22 cellular contexts compared by ENCODE assay signal in genomic region chr15:86540840-86541467, GRCh38.
"Had no signal": no experiment of that assay in that cellular context is flagged by ENCODE, and none has a peak within 500 bp of the region (broad histone marks: within the 10 kb centered on the region; RNA-seq: fewer than 3 reads in every experiment).

No MANE protein-coding gene starts in this region.

- ATAC-seq: activated naive CD4-positive, alpha-beta T cell treated with anti-CD3 and anti-CD28 coated beads, Interleukin-2, amount 50 U/mL, for 72 hours; activated naive CD8-positive, alpha-beta T cell treated with anti-CD3 and anti-CD28 coated beads, Interleukin-2, amount 50 U/mL, for 24 hours; activated T-cell treated with anti-CD3 and anti-CD28 coated beads, Interleukin-2, amount 50 U/mL, for 4 hours; body of pancreas; PC-3; T-helper 17 cell had no signal

- H3K27ac ChIP-seq: ascending aorta, body of pancreas had no signal

- H3K36me3 ChIP-seq: ascending aorta had no signal

- H3K4me1 Mint-ChIP-seq: activated B cell treated with CpG ODN at 0.5 μM for 24 hours; activated CD4-positive, alpha-beta T cell treated with anti-CD3 and anti-CD28 coated beads, Interleukin-2, amount 10 ng/mL, durations not matched to agents 24 days and 14 days; activated naive CD8-positive, alpha-beta T cell treated with anti-CD3 and anti-CD28 coated beads, Interleukin-2, amount 50 U/mL, for 24 hours; T-helper 17 cell had no signal

- DNase-seq: activated B cell treated with CpG ODN at 0.5 μM for 24 hours; activated CD4-positive, alpha-beta T cell treated with anti-CD3 and anti-CD28 coated beads for 1 hour; activated CD4-positive, alpha-beta T cell treated with anti-CD3 and anti-CD28 coated beads, Interleukin-2, amount 10 ng/mL, durations not matched to agents 24 days and 14 days; activated CD4-positive, alpha-beta T cell treated with anti-CD3 and anti-CD28 coated beads, Interleukin-2, amount 50 U/mL, for 48 hours; activated effector memory CD4-positive, alpha-beta T cell treated with anti-CD3 and anti-CD28 coated beads, Interleukin-2, amount 50 U/mL, for 16 hours; activated naive CD4-positive, alpha-beta T cell treated with Interleukin-2 at 50 U/mL for 16 hours; activated naive CD8-positive, alpha-beta T cell treated with anti-CD3 and anti-CD28 coated beads, Interleukin-2, amount 50 U/mL, for 24 hours; activated T-cell treated with anti-CD3 and anti-CD28 coated beads, Interleukin-2, amount 50 U/mL, for 4 hours; amniotic stem cell; body of pancreas; MM.1S; NCI-H146; NCI-H187 treated with DMSO at 0.1 percent for 48 hours; NCI-H2081 treated with DMSO at 0.1 percent for 48 hours; NCI-H2227 treated with DMSO at 0.1 percent for 48 hours; NCI-H446 treated with DMSO at 0.1 percent for 48 hours; PC-3; SIG-M5; T-helper 17 cell; T-helper 9 cell had no signal

- H3K27ac Mint-ChIP-seq: activated B cell treated with CpG ODN at 0.5 μM for 24 hours; activated CD4-positive, alpha-beta T cell treated with anti-CD3 and anti-CD28 coated beads, Interleukin-2, amount 10 ng/mL, durations not matched to agents 24 days and 14 days; activated naive CD8-positive, alpha-beta T cell treated with anti-CD3 and anti-CD28 coated beads, Interleukin-2, amount 50 U/mL, for 24 hours; T-helper 17 cell had no signal

- H3K4me3 Mint-ChIP-seq: activated B cell treated with CpG ODN at 0.5 μM for 24 hours; activated CD4-positive, alpha-beta T cell treated with anti-CD3 and anti-CD28 coated beads, Interleukin-2, amount 10 ng/mL, durations not matched to agents 24 days and 14 days; activated naive CD8-positive, alpha-beta T cell treated with anti-CD3 and anti-CD28 coated beads, Interleukin-2, amount 50 U/mL, for 24 hours; activated T-cell treated with anti-CD3 and anti-CD28 coated beads, Interleukin-2, amount 50 U/mL, for 4 hours; T-helper 17 cell had no signal

- H3K9me3 ChIP-seq: ascending aorta, body of pancreas had no signal

- H3K4me3 ChIP-seq: ascending aorta, body of pancreas had no signal

- H3K27me3 Mint-ChIP-seq: activated B cell treated with CpG ODN at 0.5 μM for 24 hours; activated CD4-positive, alpha-beta T cell treated with anti-CD3 and anti-CD28 coated beads, Interleukin-2, amount 10 ng/mL, durations not matched to agents 24 days and 14 days; T-helper 17 cell had no signal

- H3K4me1 ChIP-seq: ascending aorta, body of pancreas had no signal

- H3K27me3 ChIP-seq: ascending aorta, body of pancreas had no signal
